In the genomic region with DNA sequence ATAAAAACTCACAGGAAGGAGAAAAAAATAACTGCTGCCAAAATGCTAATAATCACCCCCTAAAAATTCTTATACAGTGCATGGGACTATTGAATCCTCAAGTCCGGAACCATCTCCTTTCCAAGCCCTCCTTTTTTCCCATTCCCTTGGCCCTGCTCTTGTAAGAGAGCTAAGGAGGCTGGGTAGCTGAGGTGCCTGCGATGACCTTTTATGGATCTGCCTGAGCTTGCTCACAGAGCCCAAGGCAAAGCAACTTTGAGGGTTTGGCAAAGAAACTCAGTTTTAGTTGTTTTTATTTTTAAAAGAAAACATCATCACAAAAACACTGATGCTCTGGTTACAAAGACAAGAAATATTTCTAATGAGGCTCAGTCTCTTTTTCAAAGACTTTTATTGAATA, we compare ENCODE assay signal across 19 cellular contexts.
DNase-seq lines count a peak whose midpoint lies in the region; ATAC-seq and TF ChIP-seq lines count a peak whose summit lies in the region.
"Had no signal": no experiment of that assay in that cellular context is flagged by ENCODE, and none has a peak within 500 bp of the region (broad histone marks: within the 10 kb centered on the region; RNA-seq: fewer than 3 reads in every experiment).

No MANE protein-coding gene starts in this region.

- intact Hi-C loops in mammary epithelial cell (cut with micrococcal nuclease), result no loop called here
- intact Hi-C loops in thyroid gland (cut with DNase I), result no loop called here

- H3K79me2 ChIP-seq in GM23248 (ENCODE audit: insufficient read depth) (peaks cover 57% of the 10 kb centered on the region), mammary epithelial cell (ENCODE audit: insufficient read depth, low read length) (no peaks in the 10 kb centered on the region)

- H3K27ac ChIP-seq in GM23248 (peak overlapping the region; percentile 2; the same call in 1 of the 2 replicates), mammary epithelial cell (ENCODE audit: insufficient read depth, low read depth, low read length) (peak overlapping the region; percentile 26), iPS-20b (ENCODE audit: low read length) (no peak overlapping the region), thyroid gland (no peak overlapping the region), brain microvascular endothelial cell (no peak overlapping the region)
- H3K27ac ChIP-seq: HL-60, PC-9 had no signal

- WGBS in GM23248 (ENCODE audit: low coverage in 1 of 2, low lambda C conversion rate in 2 of 2, missing lambda C conversion rate in 2 of 2), 2 experiments, result 16 to 18% methylated on average over 2 of the region's 2 CpGs
- WGBS in mammary epithelial cell (ENCODE audit: low coverage, missing lambda C conversion rate), result 0% methylated on average over 2 of the region's 2 CpGs
- 71 to 77% methylated on average over 2 of the region's 2 CpGs for WGBS in thyroid gland, 2 donors

- H3K9me2 ChIP-seq in GM23248 (ENCODE audit: insufficient read depth), result no peaks in the 10 kb centered on the region

- no peak for TF ChIP-seq CTCF in mammary epithelial cell (conservative IDR thresholded peaks at IDR 0.05 in 1 of 2, IDR thresholded peaks at IDR 0.05 in 1 of 2; ENCODE audit: extremely low read depth in 1 of 2, insufficient read depth in 1 of 2, low read depth in 1 of 2, low read length in 2 of 2)
- no peak for TF ChIP-seq CTCF in thyroid gland (IDR thresholded peaks at IDR 0.05)
- TF ChIP-seq CTCF in brain microvascular endothelial cell (IDR thresholded peaks at IDR 0.05; ENCODE audit: low read depth, low read length, missing control alignments), result no peak

- H2AFZ ChIP-seq in GM23248 (no peak overlapping the region), mammary epithelial cell (ENCODE audit: low read depth, low read length) (peak overlapping the region; percentile 53)
- H2AFZ ChIP-seq: PC-9 had no signal

- H3K36me3 ChIP-seq in GM23248 (ENCODE audit: low read depth) (no peaks in the 10 kb centered on the region), mammary epithelial cell (ENCODE audit: insufficient read depth, low read length) (no peaks in the 10 kb centered on the region), iPS-20b (ENCODE audit: insufficient read depth, low read depth, low read length) (no peaks in the 10 kb centered on the region), thyroid gland (no peaks in the 10 kb centered on the region), brain microvascular endothelial cell (replicated peaks) (no peaks in the 10 kb centered on the region)
- H3K36me3 ChIP-seq: BE2C had no signal

- H3K4me3 ChIP-seq in GM23248, result peak overlapping the region; percentile 29
- no peak overlapping the region for H3K4me3 ChIP-seq in mammary epithelial cell (replicated peaks in 1 of 3; ENCODE audit: insufficient read depth in 1 of 3, low read depth in 2 of 3, low read length in 3 of 3)
- no peak overlapping the region for H3K4me3 ChIP-seq in iPS-20b (ENCODE audit: low read length)
- H3K4me3 ChIP-seq in thyroid gland (replicated peaks in 1 of 3), result no peak overlapping the region
- no peak overlapping the region for H3K4me3 ChIP-seq in brain microvascular endothelial cell (ENCODE audit: low read depth, low read length)
- H3K4me3 ChIP-seq: PC-9 had no signal

- H3F3A ChIP-seq in GM23248 (ENCODE audit: insufficient read depth), result peaks cover 12% of the 10 kb centered on the region; the same call in 1 of the 2 replicates

- no peak for TF ChIP-seq POLR2A in thyroid gland (IDR thresholded peaks at IDR 0.05)

- CTCF ChIA-PET in mammary epithelial cell (lab: Charles Lee; ENCODE audit: low non-redundant PET), result interaction anchor here (0.6 kb wide), 2 partner anchors 37 to 413 kb away, joined by 3 to 4 read pairs; no protein-coding TSS in a partner anchor

- H3K9me3 ChIP-seq in GM23248 (ENCODE audit: low read depth) (no peaks in the 10 kb centered on the region), mammary epithelial cell (replicated peaks; ENCODE audit: insufficient read depth, low read length) (no peaks in the 10 kb centered on the region), iPS-20b (ENCODE audit: insufficient read depth, low read depth, low read length) (no peaks in the 10 kb centered on the region), thyroid gland (no peaks in the 10 kb centered on the region)
- H3K9me3 ChIP-seq: BE2C had no signal

- in situ Hi-C loops in GM23248 (cut with MboI), result no loop called here
- in situ Hi-C loops in mammary epithelial cell (cut with MboI; ENCODE audit: low sequenced_read_pairs in 2 of 2), result no loop called here
- in situ Hi-C loops in brain microvascular endothelial cell (cut with HindIII; ENCODE audit: low pct_ligation_motif_present, low sequenced_read_pairs), result no loop called here

- no TSS peak for BruUV-seq in mammary epithelial cell (replicated peaks; lab: Mats Ljungman, UMichigan)

- no peaks in the 10 kb centered on the region for H4K20me1 ChIP-seq in GM23248 (ENCODE audit: insufficient read depth)
- H4K20me1 ChIP-seq in mammary epithelial cell (ENCODE audit: insufficient read depth, low read length), result no peaks in the 10 kb centered on the region

- H3K27me3 ChIP-seq in GM23248 (replicated peaks; ENCODE audit: insufficient read depth) (no peaks in the 10 kb centered on the region), mammary epithelial cell (ENCODE audit: insufficient read depth, low read length) (no peaks in the 10 kb centered on the region), iPS-20b (ENCODE audit: insufficient read depth, low read length) (no peaks in the 10 kb centered on the region), thyroid gland (no peaks in the 10 kb centered on the region), brain microvascular endothelial cell (replicated peaks) (no peaks in the 10 kb centered on the region)
- H3K27me3 ChIP-seq: BE2C had no signal

- H3K9ac ChIP-seq in GM23248, result peak overlapping the region; percentile 13; the same call in 1 of the 2 replicates
- no peak overlapping the region for H3K9ac ChIP-seq in mammary epithelial cell (ENCODE audit: insufficient read depth, low read length)
- H3K9ac ChIP-seq in iPS-20b (ENCODE audit: low read depth, low read length), result 0 out of 2 replicates have a peak overlapping the region, but pooled peaks have one; percentile 32

- peaks cover 36% of the 10 kb centered on the region for H3K4me1 ChIP-seq in GM23248 (ENCODE audit: insufficient read depth)
- H3K4me1 ChIP-seq in mammary epithelial cell (ENCODE audit: insufficient read depth, low read length), result peaks cover 10% of the 10 kb centered on the region
- no peaks in the 10 kb centered on the region for H3K4me1 ChIP-seq in iPS-20b (ENCODE audit: insufficient read depth, low read length)
- H3K4me1 ChIP-seq in thyroid gland, result peaks cover 0 to 7% of the 10 kb centered on the region in 2 donors

- no peak for ATAC-seq in HG02588 (IDR thresholded peaks at IDR 0.05; ENCODE audit: unreplicated experiment)
- ATAC-seq in GM21381 (IDR thresholded peaks at IDR 0.05; ENCODE audit: unreplicated experiment), result no peak
- ATAC-seq: SK-N-SH treated with all-trans-retinoic acid at 6 μM for 48 hours had no signal

- DNase-seq in GM23248 (peak; percentile 59), mammary epithelial cell (peak; percentile 61), thyroid gland (peak; percentile 7 to 22), RKO (ENCODE audit: low spot score) (no peak), brain microvascular endothelial cell (no peak)
- DNase-seq: activated CD4-positive, alpha-beta memory T cell treated with anti-CD3 and anti-CD28 coated beads for 36 hours; activated T-cell treated with anti-CD3 and anti-CD28 coated beads, Interleukin-2, amount 50 U/mL, for 24 hours; BE2C; DMS 273 treated with DMSO at 0.1 percent for 48 hours; KBM-7; kidney; midbrain; NCI-H1105 treated with DMSO at 0.1 percent for 48 hours; PC-9 had no signal

- dilution Hi-C loops in mammary epithelial cell (cut with HindIII; ENCODE audit: low sequenced_read_pairs), result no loop called here

- H3K4me2 ChIP-seq in GM23248 (ENCODE audit: unreplicated experiment) (peak overlapping the region; percentile 54), mammary epithelial cell (ENCODE audit: insufficient read depth, low read depth, low read length) (peak overlapping the region; percentile 41)
- H3K4me2 ChIP-seq: PC-9 had no signal

Comparison
In these comparisons a context has a peak if more than half of its experiments do, and no peak if none do; other contexts are left out.
1. DNase-seq: peak in GM23248 (single experiment), mammary epithelial cell (single experiment) and thyroid gland (2 of 2); none in RKO (single experiment) and brain microvascular endothelial cell (single experiment).
2. H3K27ac ChIP-seq: peak in GM23248 (single experiment) and mammary epithelial cell (single experiment); none in iPS-20b (single experiment), thyroid gland (0 of 3) and brain microvascular endothelial cell (single experiment).